In genomic region chr2:11577101-11577883, GRCh38 we compare ENCODE assay signal across 26 cellular contexts.
"Had no signal": no experiment of that assay in that cellular context is flagged by ENCODE, and none has a peak within 500 bp of the region (broad histone marks: within the 10 kb centered on the region; RNA-seq: fewer than 3 reads in every experiment).

No MANE protein-coding gene starts in this region.

- H3K36me3 Mint-ChIP-seq: activated naive CD8-positive, alpha-beta T cell; mesothelial cell of epicardium; naive B cell had no signal

- H3K4me3 ChIP-seq: body of pancreas, gastrocnemius medialis, pancreas, right atrium auricular region, upper lobe of right lung had no signal

- ATAC-seq: activated T-cell treated with anti-CD3 and anti-CD28 coated beads, Interleukin-2, amount 50 U/mL, for 72 hours; body of pancreas; gastrocnemius medialis; left ventricle myocardium superior; pancreas; upper lobe of right lung; WTC11 had no signal

- DNase-seq: activated CD4-positive, alpha-beta memory T cell treated with anti-CD3 and anti-CD28 coated beads, Interleukin-2, amount 10 ng/mL, durations not matched to agents 7 days and 5 days; activated CD4-positive, alpha-beta T cell treated with anti-CD3 and anti-CD28 coated beads for 1 hour; activated CD4-positive, alpha-beta T cell treated with anti-CD3 and anti-CD28 coated beads, Interleukin-2, amount 10 ng/mL, durations not matched to agents 7 days and 5 days; activated naive CD4-positive, alpha-beta T cell; activated T-cell treated with anti-CD3 and anti-CD28 coated beads, Interleukin-2, amount 50 U/mL, for 72 hours; anterior cingulate cortex; body of pancreas; dermis blood vessel endothelial cell; effector CD4-positive, alpha-beta T cell; gastrocnemius medialis; glutamatergic neuron; left ventricle myocardium superior; mammary epithelial cell; naive B cell; nucleus accumbens; pancreas; stimulated activated CD4-positive, alpha-beta T cell treated with anti-CD3 and anti-CD28 coated beads, Interleukin-12 subunit alpha, Interleukin-12 subunit beta, amount 100 ng/mL, for 4 hours; stimulated activated CD4-positive, alpha-beta T cell treated with anti-CD3 and anti-CD28 coated beads, Interleukin-4, amount 100 ng/mL, for 1 hour; SW 1271; upper lobe of right lung had no signal

- H3K36me3 ChIP-seq: gastrocnemius medialis, pancreas, right atrium auricular region, upper lobe of right lung had no signal

- H3K9me3 ChIP-seq: body of pancreas, gastrocnemius medialis, pancreas, right atrium auricular region, upper lobe of right lung had no signal

- H3K9me3 Mint-ChIP-seq: activated CD4-positive, alpha-beta memory T cell treated with anti-CD3 and anti-CD28 coated beads, Interleukin-2, amount 10 ng/mL, durations not matched to agents 7 days and 5 days; activated CD4-positive, alpha-beta T cell treated with anti-CD3 and anti-CD28 coated beads, Interleukin-2, amount 10 ng/mL, durations not matched to agents 7 days and 5 days; activated T-cell treated with anti-CD3 and anti-CD28 coated beads, Interleukin-2, amount 50 U/mL, for 72 hours; mesothelial cell of epicardium; naive B cell; stimulated activated naive CD8-positive, alpha-beta T cell treated with anti-CD3 and anti-CD28 coated beads, Interleukin-15, Interleukin-2, amounts not matched to agents 100 ng/mL and 50 ng/mL, for 24 hours; T-helper 1 cell treated with Interleukin-12 subunit alpha and Interleukin-12 subunit beta and Interleukin-4 antibody, amounts not matched to agents 30 μg/mL and 1 μg/mL, for 36 hours; WTC11 had no signal

- H3K27me3 ChIP-seq: body of pancreas, gastrocnemius medialis, pancreas, right atrium auricular region, upper lobe of right lung had no signal

- H3K27ac ChIP-seq: body of pancreas, gastrocnemius medialis, pancreas, right atrium auricular region, upper lobe of right lung had no signal

- H3K27me3 Mint-ChIP-seq: activated CD4-positive, alpha-beta memory T cell treated with anti-CD3 and anti-CD28 coated beads, Interleukin-2, amount 10 ng/mL, durations not matched to agents 7 days and 5 days; activated CD4-positive, alpha-beta T cell treated with anti-CD3 and anti-CD28 coated beads, Interleukin-2, amount 10 ng/mL, durations not matched to agents 7 days and 5 days; activated naive CD8-positive, alpha-beta T cell had no signal

- H3K4me1 Mint-ChIP-seq: activated CD4-positive, alpha-beta memory T cell treated with anti-CD3 and anti-CD28 coated beads, Interleukin-2, amount 10 ng/mL, durations not matched to agents 7 days and 5 days; activated CD4-positive, alpha-beta T cell treated with anti-CD3 and anti-CD28 coated beads, Interleukin-2, amount 10 ng/mL, durations not matched to agents 7 days and 5 days; naive B cell had no signal

- H3K4me1 ChIP-seq: body of pancreas, pancreas, right atrium auricular region, upper lobe of right lung had no signal

- H3K27ac Mint-ChIP-seq: activated CD4-positive, alpha-beta memory T cell treated with anti-CD3 and anti-CD28 coated beads, Interleukin-2, amount 10 ng/mL, durations not matched to agents 7 days and 5 days; activated CD4-positive, alpha-beta T cell treated with anti-CD3 and anti-CD28 coated beads, Interleukin-2, amount 10 ng/mL, durations not matched to agents 7 days and 5 days; activated naive CD8-positive, alpha-beta T cell; activated T-cell treated with anti-CD3 and anti-CD28 coated beads, Interleukin-2, amount 50 U/mL, for 72 hours; mesothelial cell of epicardium; naive B cell; stimulated activated naive CD8-positive, alpha-beta T cell treated with anti-CD3 and anti-CD28 coated beads, Interleukin-15, Interleukin-2, amounts not matched to agents 100 ng/mL and 50 ng/mL, for 24 hours; T-helper 1 cell treated with Interleukin-12 subunit alpha and Interleukin-12 subunit beta and Interleukin-4 antibody, amounts not matched to agents 30 μg/mL and 1 μg/mL, for 36 hours; WTC11 had no signal

- H3K4me3 Mint-ChIP-seq: activated CD4-positive, alpha-beta memory T cell treated with anti-CD3 and anti-CD28 coated beads, Interleukin-2, amount 10 ng/mL, durations not matched to agents 7 days and 5 days; activated CD4-positive, alpha-beta T cell treated with anti-CD3 and anti-CD28 coated beads, Interleukin-2, amount 10 ng/mL, durations not matched to agents 7 days and 5 days; activated naive CD8-positive, alpha-beta T cell; activated T-cell treated with anti-CD3 and anti-CD28 coated beads, Interleukin-2, amount 50 U/mL, for 72 hours; mesothelial cell of epicardium; naive B cell; stimulated activated naive CD8-positive, alpha-beta T cell treated with anti-CD3 and anti-CD28 coated beads, Interleukin-15, Interleukin-2, amounts not matched to agents 100 ng/mL and 50 ng/mL, for 24 hours; T-helper 1 cell treated with Interleukin-12 subunit alpha and Interleukin-12 subunit beta and Interleukin-4 antibody, amounts not matched to agents 30 μg/mL and 1 μg/mL, for 36 hours; WTC11 had no signal
